In genomic region chr11:126578021-126578420, GRCh38 we compare ENCODE assay signal across 34 cellular contexts.
"Had no signal": no experiment of that assay in that cellular context is flagged by ENCODE, and none has a peak within 500 bp of the region (broad histone marks: within the 10 kb centered on the region; RNA-seq: fewer than 3 reads in every experiment).

No MANE protein-coding gene starts in this region.

- H3K27ac Mint-ChIP-seq: activated CD4-positive, alpha-beta memory T cell treated with anti-CD3 and anti-CD28 coated beads for 36 hours; activated CD4-positive, alpha-beta T cell treated with anti-CD3 and anti-CD28 coated beads for 36 hours; activated CD4-positive, alpha-beta T cell treated with anti-CD3 and anti-CD28 coated beads, Interleukin-2, amount 10 ng/mL, durations not matched to agents 24 days and 14 days; activated CD8-positive, alpha-beta memory T cell treated with anti-CD3 and anti-CD28 coated beads, Interleukin-2, amount 10 ng/mL, durations not matched to agents 7 days and 5 days; activated CD8-positive, alpha-beta T cell treated with anti-CD3 and anti-CD28 coated beads, Interleukin-2, amount 10 ng/mL, durations not matched to agents 7 days and 5 days; activated naive CD4-positive, alpha-beta T cell treated with anti-CD3 and anti-CD28 coated beads for 36 hours; activated naive CD4-positive, alpha-beta T cell treated with anti-CD3 and anti-CD28 coated beads, Interleukin-2, amount 50 U/mL, for 24 hours; activated naive CD8-positive, alpha-beta T cell treated with anti-CD3 and anti-CD28 coated beads, Interleukin-2, amount 10 ng/mL, durations not matched to agents 7 days and 5 days; activated T-helper 1 cell treated with anti-CD3 and anti-CD28 coated beads, Interleukin-12 subunit alpha, Interleukin-12 subunit beta, Interleukin-2, Interleukin-4 antibody, amounts not matched to agents 30 ng/mL and 10 ng/mL and 1 ng/mL, durations not matched to agents 14 hours and 24 hours and 36 hours; activated T-helper 2 cell treated with anti-CD3 and anti-CD28 coated beads, Interferon-gamma antibody, Interleukin-2, Interleukin-4, amounts not matched to agents 10 μg/mL and 5 μg/mL and 100 μg/mL, durations not matched to agents 14 hours and 24 hours and 36 hours; dendritic cell treated with granulocyte-macrophage colony-stimulating factor and Interleukin-4, amounts not matched to agents 40 ng/mL and 50 ng/mL, for 4 days; endodermal cell; T-helper 17 cell; T-helper 2 cell treated with Interferon-gamma antibody and Interleukin-4, amounts not matched to agents 5 μg/mL and 100 μg/mL, for 36 hours had no signal

- H3K27me3 ChIP-seq: dorsolateral prefrontal cortex had no signal

- H3K36me3 ChIP-seq: brain microvascular endothelial cell, esophagus muscularis mucosa had no signal

- DNase-seq: activated CD4-positive, alpha-beta memory T cell treated with anti-CD3 and anti-CD28 coated beads for 36 hours; activated CD4-positive, alpha-beta T cell treated with anti-CD3 and anti-CD28 coated beads for 36 hours; activated CD4-positive, alpha-beta T cell treated with anti-CD3 and anti-CD28 coated beads, Interleukin-2, amount 10 ng/mL, durations not matched to agents 24 days and 14 days; activated CD4-positive, CD25-positive, alpha-beta regulatory T cell; activated CD4-positive, CD25-positive, alpha-beta regulatory T cell treated with anti-CD3 and anti-CD28 coated beads, Interleukin-2, amount 50 U/mL, for 72 hours; activated CD8-positive, alpha-beta memory T cell treated with anti-CD3 and anti-CD28 coated beads, Interleukin-2, amount 10 ng/mL, durations not matched to agents 7 days and 5 days; activated CD8-positive, alpha-beta memory T cell treated with anti-CD3 and anti-CD28 coated beads, Interleukin-2, amount 50 U/mL, for 4 hours; activated CD8-positive, alpha-beta T cell treated with anti-CD3 and anti-CD28 coated beads, Interleukin-2, amount 10 ng/mL, durations not matched to agents 7 days and 5 days; activated effector memory CD4-positive, alpha-beta T cell treated with anti-CD3 and anti-CD28 coated beads, Interleukin-2, amount 50 U/mL, for 16 hours; activated naive CD4-positive, alpha-beta T cell treated with anti-CD3 and anti-CD28 coated beads for 36 hours; activated naive CD8-positive, alpha-beta T cell treated with anti-CD3 and anti-CD28 coated beads, Interleukin-2, amount 10 ng/mL, durations not matched to agents 7 days and 5 days; activated T-cell treated with anti-CD3 and anti-CD28 coated beads, Interleukin-2, amount 50 U/mL, for 1 hour; activated T-cell treated with anti-CD3 and anti-CD28 coated beads, Interleukin-2, amount 50 U/mL, for 48 hours; amniotic stem cell; anterior cingulate cortex; brain microvascular endothelial cell; dorsolateral prefrontal cortex; effector memory CD4-positive, alpha-beta T cell; endodermal cell; erythroblast; foreskin keratinocyte; head of caudate nucleus; T-helper 1 cell; T-helper 17 cell; T1000 had no signal

- H3K4me3 ChIP-seq: coronary artery, dorsolateral prefrontal cortex, esophagus muscularis mucosa had no signal

- H3K36me3 Mint-ChIP-seq: activated CD4-positive, alpha-beta memory T cell treated with anti-CD3 and anti-CD28 coated beads for 36 hours; activated CD8-positive, alpha-beta memory T cell treated with anti-CD3 and anti-CD28 coated beads, Interleukin-2, amount 10 ng/mL, durations not matched to agents 7 days and 5 days; activated naive CD4-positive, alpha-beta T cell treated with anti-CD3 and anti-CD28 coated beads, Interleukin-2, amount 50 U/mL, for 24 hours; activated naive CD8-positive, alpha-beta T cell treated with anti-CD3 and anti-CD28 coated beads, Interleukin-2, amount 10 ng/mL, durations not matched to agents 7 days and 5 days had no signal

- H3K9me3 Mint-ChIP-seq: activated CD4-positive, alpha-beta memory T cell treated with anti-CD3 and anti-CD28 coated beads for 36 hours; activated CD4-positive, alpha-beta T cell treated with anti-CD3 and anti-CD28 coated beads, Interleukin-2, amount 10 ng/mL, durations not matched to agents 24 days and 14 days; activated naive CD4-positive, alpha-beta T cell treated with anti-CD3 and anti-CD28 coated beads for 36 hours; activated naive CD4-positive, alpha-beta T cell treated with anti-CD3 and anti-CD28 coated beads, Interleukin-2, amount 50 U/mL, for 24 hours; activated naive CD8-positive, alpha-beta T cell treated with anti-CD3 and anti-CD28 coated beads, Interleukin-2, amount 10 ng/mL, durations not matched to agents 7 days and 5 days; activated T-helper 1 cell treated with anti-CD3 and anti-CD28 coated beads, Interleukin-12 subunit alpha, Interleukin-12 subunit beta, Interleukin-2, Interleukin-4 antibody, amounts not matched to agents 30 ng/mL and 10 ng/mL and 1 ng/mL, durations not matched to agents 14 hours and 24 hours and 36 hours; activated T-helper 2 cell treated with anti-CD3 and anti-CD28 coated beads, Interferon-gamma antibody, Interleukin-2, Interleukin-4, amounts not matched to agents 10 μg/mL and 5 μg/mL and 100 μg/mL, durations not matched to agents 14 hours and 24 hours and 36 hours; central memory CD8-positive, alpha-beta T cell; dendritic cell treated with granulocyte-macrophage colony-stimulating factor and Interleukin-4, amounts not matched to agents 40 ng/mL and 50 ng/mL, for 4 days; endodermal cell; T-helper 2 cell treated with Interferon-gamma antibody and Interleukin-4, amounts not matched to agents 5 μg/mL and 100 μg/mL, for 36 hours had no signal

- H3K27ac ChIP-seq: brain microvascular endothelial cell, coronary artery, dorsolateral prefrontal cortex, esophagus muscularis mucosa, foreskin keratinocyte had no signal

- ATAC-seq: activated CD4-positive, alpha-beta T cell treated with anti-CD3 and anti-CD28 coated beads for 36 hours; activated CD8-positive, alpha-beta memory T cell treated with anti-CD3 and anti-CD28 coated beads, Interleukin-2, amount 10 ng/mL, durations not matched to agents 7 days and 5 days; activated CD8-positive, alpha-beta T cell treated with anti-CD3 and anti-CD28 coated beads, Interleukin-2, amount 10 ng/mL, durations not matched to agents 7 days and 5 days; foreskin keratinocyte; T-helper 17 cell had no signal

- H3K4me1 ChIP-seq: esophagus muscularis mucosa, foreskin keratinocyte had no signal

- FAIRE-seq: astrocyte had no signal

- H3K9me3 ChIP-seq: esophagus muscularis mucosa had no signal
